Comparison of ENCODE assay signal across 9 cellular contexts in genomic region chr19:3073159-3073563, GRCh38. TPM values are rescaled to one million over a fixed set of nuclear protein-coding genes. Genes with fewer than 3 reads are reported as not detected.
A peak's percentile ranks its signal among the peaks of the same experiment; 100 is the strongest.
DNase-seq lines count a peak whose midpoint lies in the region; ATAC-seq lines count a peak whose summit lies in the region.
"Had no signal": no experiment of that assay in that cellular context is flagged by ENCODE, and none has a peak within 500 bp of the region (broad histone marks: within the 10 kb centered on the region; RNA-seq: fewer than 3 reads in every experiment).

No MANE protein-coding gene starts in this region.

- no peak for ATAC-seq in HG03442 (IDR thresholded peaks at IDR 0.05; ENCODE audit: unreplicated experiment)
- no peak for ATAC-seq in HG03175 (IDR thresholded peaks at IDR 0.05; ENCODE audit: unreplicated experiment)

- peak; percentile 62 for DNase-seq in AG08395 (ENCODE audit: low spot score)
- peak; percentile 39 for DNase-seq in HT-29 (ENCODE audit: low spot score)
- DNase-seq in SHP77 (lab: John Stamatoyannopoulos, UW) = peak; percentile 87 to 94
- DNase-seq in glomerular visceral epithelial cell (ENCODE audit: extremely low spot score) = peak; percentile 31
- DNase-seq in activated CD8-positive, alpha-beta memory T cell treated with anti-CD3 and anti-CD28 coated beads, Interleukin-2, amount 50 U/mL, for 4 hours = no peak
- DNase-seq in T-helper 1 cell = no peak
- DNase-seq: NCI-H187 treated with DMSO at 0.1 percent for 48 hours had no signal

RNA-seq across cellular contexts. Expression of gene TLE5, which starts 10.9 kb away (rescaled TPM):
- total RNA-seq in HT-29 (2014; rRNA removed; shearing (Covaris generic)) = 356 and 359 TPM in 2 replicates

RNA-seq across cellular contexts. Expression of gene GNA11, which starts 21.0 kb away (rescaled TPM):
- 54.1 and 68.2 TPM in 2 replicates for total RNA-seq in HT-29 (2014; rRNA removed; shearing (Covaris generic))

RNA-seq across cellular contexts. Expression of gene TLE2, which starts 44.1 kb away (rescaled TPM):
- total RNA-seq in HT-29 (2014; rRNA removed; shearing (Covaris generic)) = 0.08 and 1.1 TPM in 2 replicates

Comparison
In these comparisons a context has a peak if more than half of its experiments do, and no peak if none do; other contexts are left out.
1. DNase-seq: peak in AG08395 (single experiment), HT-29 (single experiment), SHP77 (2 of 2) and glomerular visceral epithelial cell (single experiment); none in activated CD8-positive, alpha-beta memory T cell treated with anti-CD3 and anti-CD28 coated beads, Interleukin-2, amount 50 U/mL, for 4 hours (single experiment) and T-helper 1 cell (0 of 5).